In genomic region chr9:83665576-83666200, GRCh38 we compare ENCODE assay signal across 11 cellular contexts.
A peak's percentile ranks its signal among the peaks of the same experiment; 100 is the strongest.
DNase-seq lines count a peak whose midpoint lies in the region; ATAC-seq and TF ChIP-seq lines count a peak whose summit lies in the region.
"Had no signal": no experiment of that assay in that cellular context is flagged by ENCODE, and none has a peak within 500 bp of the region (broad histone marks: within the 10 kb centered on the region; RNA-seq: fewer than 3 reads in every experiment).

No MANE protein-coding gene starts in this region.

- H3K36me3 ChIP-seq in neutrophil = peaks cover 76% of the 10 kb centered on the region

- peaks cover 0 to 4% of the 10 kb centered on the region in 2 experiments for H3K4me1 ChIP-seq in neutrophil (ENCODE audit: control insufficient read depth in 1 of 2, insufficient read depth in 1 of 2, low read depth in 1 of 2, low read length in 1 of 2)

- H3K27ac ChIP-seq in neutrophil = peak overlapping the region; percentile 46
- H3K27ac ChIP-seq: brain microvascular endothelial cell had no signal

- no peaks in the 10 kb centered on the region for H3K9me3 ChIP-seq in neutrophil
- H3K9me3 ChIP-seq: testis had no signal

- no peaks in the 10 kb centered on the region for H3K27me3 ChIP-seq in neutrophil
- H3K27me3 ChIP-seq: brain microvascular endothelial cell, testis had no signal

- H3K4me3 ChIP-seq in neutrophil (ENCODE audit: low read depth in 1 of 2, low read length in 1 of 2) = no peak overlapping the region
- H3K4me3 ChIP-seq: testis had no signal

- ATAC-seq in GM19043 (IDR thresholded peaks at IDR 0.05; ENCODE audit: low read depth, unreplicated experiment) (peak; percentile 94), HG02840 (IDR thresholded peaks at IDR 0.05; ENCODE audit: low FRiP score, unreplicated experiment) (peak; percentile 65)

- TF ChIP-seq CTCF in neutrophil (IDR thresholded peaks at IDR 0.05) = no peak

- DNase-seq in MV-4-11 (lab: John Stamatoyannopoulos, UW) (peak; percentile 91), DMS79 (lab: John Stamatoyannopoulos, UW) (no peak), DMS114 treated with DMSO at 0.1 percent for 48 hours (lab: John Stamatoyannopoulos, UW; ENCODE audit: unreplicated experiment) (no peak), NCI-H1048 (lab: John Stamatoyannopoulos, UW) (no peak)
- DNase-seq in activated CD8-positive, alpha-beta memory T cell treated with anti-CD3 and anti-CD28 coated beads for 24 hours = no peak
- DNase-seq: brain microvascular endothelial cell, NCI-H1092, testis had no signal
